8 cellular contexts compared by ENCODE assay signal in the genomic region with DNA sequence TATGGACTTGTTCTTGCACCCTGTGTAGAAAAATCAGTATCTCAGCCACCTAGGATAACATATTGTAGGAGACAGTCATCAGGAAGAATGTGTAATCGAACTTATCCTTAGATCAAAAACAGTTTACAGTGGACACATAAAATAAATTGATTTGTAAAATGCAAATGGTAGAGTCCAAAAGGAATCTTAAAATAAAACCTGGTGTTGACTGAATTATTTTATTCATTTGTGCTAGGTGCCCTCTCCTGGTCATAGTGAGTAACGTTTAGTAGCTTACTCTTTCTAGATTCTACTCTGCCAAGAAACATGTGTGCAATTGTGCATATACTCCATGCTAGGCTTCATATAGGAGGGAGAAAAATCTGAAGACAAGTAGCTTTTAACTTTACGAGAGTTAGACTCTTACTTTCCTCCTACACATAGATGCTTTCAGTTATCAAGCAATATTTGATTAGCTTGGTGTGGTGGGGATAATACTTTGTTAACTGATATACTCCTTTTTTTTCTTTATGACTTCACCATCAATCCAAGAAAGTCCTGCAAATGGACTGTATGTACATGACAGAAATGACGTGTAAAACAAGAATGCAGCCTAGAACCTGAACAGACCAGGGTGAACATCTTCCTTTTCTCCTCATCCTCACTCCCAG. TPM values are rescaled to one million over a fixed set of nuclear protein-coding genes. Genes with fewer than 3 reads are reported as not detected.
DNase-seq lines count a peak whose midpoint lies in the region; ATAC-seq and TF ChIP-seq lines count a peak whose summit lies in the region.

No MANE protein-coding gene starts in this region.

- intact Hi-C loops in CD14-positive monocyte (cut with micrococcal nuclease), result no loop called here
- intact Hi-C loops in testis (cut with DNase I; ENCODE audit: low total_unique reads), result no loop called here
- intact Hi-C loops in activated CD4-positive, alpha-beta T cell treated with anti-CD3 and anti-CD28 coated beads for 36 hours (cut with DNase I, micrococcal nuclease), result loop anchor here (2.0 to 10.0 kb wide), 3 partner anchors 134 to 1447 kb away; no protein-coding TSS in a partner anchor

- no peaks in the 10 kb centered on the region for H3K4me1 ChIP-seq in testis

- TF ChIP-seq POLR2A in testis (IDR thresholded peaks at IDR 0.05), result no peak

- no peaks in the 10 kb centered on the region for H3K27me3 Mint-ChIP-seq in CD14-positive monocyte (ENCODE audit: low read depth in 3 of 3)
- peaks cover 2% of the 10 kb centered on the region for H3K27me3 Mint-ChIP-seq in activated CD4-positive, alpha-beta T cell treated with anti-CD3 and anti-CD28 coated beads for 36 hours

- TF ChIP-seq CTCF in CD14-positive monocyte (IDR thresholded peaks at IDR 0.05), result peak; percentile 38
- TF ChIP-seq CTCF in fibroblast of villous mesenchyme (IDR thresholded peaks at IDR 0.05; ENCODE audit: insufficient read depth, low read depth, low read length), result peak; percentile 67
- TF ChIP-seq CTCF in testis (IDR thresholded peaks at IDR 0.05), result peak; percentile 26 to 50 (median 50)

- H3K27me3 ChIP-seq in testis, result no peaks in the 10 kb centered on the region

- H3K36me3 ChIP-seq in testis (ENCODE audit: low read depth, missing control alignments), result no peaks in the 10 kb centered on the region

- H3K9me3 Mint-ChIP-seq in CD14-positive monocyte, result no peaks in the 10 kb centered on the region
- no peaks in the 10 kb centered on the region for H3K9me3 Mint-ChIP-seq in activated CD4-positive, alpha-beta T cell treated with anti-CD3 and anti-CD28 coated beads for 36 hours (ENCODE audit: low read depth)

- CTCF ChIA-PET in activated CD4-positive, alpha-beta T cell treated with anti-CD3 and anti-CD28 coated beads for 36 hours (lab: Charles Lee), result interaction anchor here (0.6 to 1.3 kb wide), 7 partner anchors 15 to 224 kb away, joined by 3 to 5 read pairs (median 4); partner anchors contain the start of gene LOX

- POLR2A ChIA-PET in activated CD4-positive, alpha-beta T cell treated with anti-CD3 and anti-CD28 coated beads for 36 hours (lab: Charles Lee), result no interaction called here

- in situ Hi-C loops in SK-MEL-5 (cut with HindIII; ENCODE audit: low pct_unique_long_range_greater_than_20kb, low sequenced_read_pairs), result no loop called here

- no peak overlapping the region for H3K27ac ChIP-seq in testis

- H3K4me3 ChIP-seq in fibroblast of villous mesenchyme (ENCODE audit: low read depth, low read length) (no peak overlapping the region), testis (no peak overlapping the region)

- H3K4me3 Mint-ChIP-seq in CD14-positive monocyte, result no peak overlapping the region
- no peak overlapping the region for H3K4me3 Mint-ChIP-seq in activated CD4-positive, alpha-beta T cell treated with anti-CD3 and anti-CD28 coated beads for 36 hours

- no peak overlapping the region for H3K27ac Mint-ChIP-seq in CD14-positive monocyte
- no peak overlapping the region for H3K27ac Mint-ChIP-seq in activated CD4-positive, alpha-beta T cell treated with anti-CD3 and anti-CD28 coated beads for 36 hours

- peak; percentile 84 for ATAC-seq in GM18907 (IDR thresholded peaks at IDR 0.05; ENCODE audit: unreplicated experiment)
- peak; percentile 79 for ATAC-seq in HG03520 (IDR thresholded peaks at IDR 0.05; ENCODE audit: unreplicated experiment)
- no peak for ATAC-seq in GM18520 (IDR thresholded peaks at IDR 0.05; ENCODE audit: unreplicated experiment)
- no peak for ATAC-seq in activated CD4-positive, alpha-beta T cell treated with anti-CD3 and anti-CD28 coated beads for 36 hours

- no peak for DNase-seq in CD14-positive monocyte (ENCODE audit: low spot score)
- DNase-seq in SK-MEL-5 (ENCODE audit: low read depth, low spot score), result peak; percentile 79
- peak; percentile 74 for DNase-seq in fibroblast of villous mesenchyme (ENCODE audit: low read depth)
- no peak for DNase-seq in testis
- no peak for DNase-seq in activated CD4-positive, alpha-beta T cell treated with anti-CD3 and anti-CD28 coated beads for 36 hours

- WGBS in testis, 2 donors, result 49 to 51% methylated on average over 4 of the region's 4 CpGs

- H3K36me3 Mint-ChIP-seq in CD14-positive monocyte, result no peaks in the 10 kb centered on the region
- H3K36me3 Mint-ChIP-seq in activated CD4-positive, alpha-beta T cell treated with anti-CD3 and anti-CD28 coated beads for 36 hours (ENCODE audit: low read depth), result no peaks in the 10 kb centered on the region

- H3K9me3 ChIP-seq in testis, result no peaks in the 10 kb centered on the region

- no peaks in the 10 kb centered on the region for H3K4me1 Mint-ChIP-seq in CD14-positive monocyte
- no peaks in the 10 kb centered on the region for H3K4me1 Mint-ChIP-seq in activated CD4-positive, alpha-beta T cell treated with anti-CD3 and anti-CD28 coated beads for 36 hours

RNA-seq across cellular contexts. Expression of gene LOX, which starts 23.7 kb away (rescaled TPM):
- polyA plus RNA-seq in CD14-positive monocyte (not detected), testis (ENCODE audit: insufficient read depth, low read depth, low replicate concordance) (11.9 TPM)
- total RNA-seq in SK-MEL-5 (2014; rRNA removed; shearing (Covaris generic)), result 0.08 and 0.58 TPM in 2 replicates
- polyA plus RNA-seq in SK-MEL-5 (2015; cell fraction: cytosol; rRNA removed), result 1.1 and 2.0 TPM in 2 replicates
- polyA plus RNA-seq in SK-MEL-5 (2015; cell fraction: nucleus; rRNA removed), result 0.57 TPM in 1 of 2 replicates, not detected in the other
- total RNA-seq in fibroblast of villous mesenchyme (91.1 and 131 TPM in 2 replicates), testis (1 to 10 TPM; 2.4 to 6.4 TPM)
- under 1 TPM in 1 of 2 experiments, not detected in 1; 0.04 TPM for total RNA-seq in activated CD4-positive, alpha-beta T cell treated with anti-CD3 and anti-CD28 coated beads for 36 hours

RNA-seq across cellular contexts. Expression of gene ZNF474, which starts 27.6 kb away (rescaled TPM):
- polyA plus RNA-seq in CD14-positive monocyte, result not detected
- total RNA-seq in SK-MEL-5 (2014; rRNA removed; shearing (Covaris generic)), result not detected in 2 replicates
- polyA plus RNA-seq in SK-MEL-5 (2015; cell fraction: cytosol; rRNA removed), result 0.11 TPM in 1 of 2 replicates, not detected in the other
- 0.21 and 1.4 TPM in 2 replicates for polyA plus RNA-seq in SK-MEL-5 (2015; cell fraction: nucleus; rRNA removed)
- 0.43 and 0.64 TPM in 2 replicates for total RNA-seq in fibroblast of villous mesenchyme
- 1 to 10 TPM; 3.7 to 7.1 TPM for total RNA-seq in testis
- polyA plus RNA-seq in testis (ENCODE audit: insufficient read depth, low read depth, low replicate concordance), result 16.4 TPM
- not detected for total RNA-seq in activated CD4-positive, alpha-beta T cell treated with anti-CD3 and anti-CD28 coated beads for 36 hours

Comparison
In these comparisons a context has a peak if more than half of its experiments do, and no peak if none do; other contexts are left out.
1. DNase-seq: peak in SK-MEL-5 (single experiment) and fibroblast of villous mesenchyme (single experiment); none in CD14-positive monocyte (single experiment), testis (single experiment) and activated CD4-positive, alpha-beta T cell treated with anti-CD3 and anti-CD28 coated beads for 36 hours (single experiment).
2. ATAC-seq: peak in GM18907 (single experiment) and HG03520 (single experiment); none in GM18520 (single experiment) and activated CD4-positive, alpha-beta T cell treated with anti-CD3 and anti-CD28 coated beads for 36 hours (single experiment).
3. RNA of gene LOX, which starts 23.7 kb away (total RNA-seq): 91.1 to 131 TPM in fibroblast of villous mesenchyme; 2.4 to 6.4 TPM in testis, 0.08 to 0.58 TPM in SK-MEL-5 and 0.04 TPM in activated CD4-positive, alpha-beta T cell treated with anti-CD3 and anti-CD28 coated beads for 36 hours; every median in the first group is over 10 times any median in the second.
4. intact Hi-C loops: an anchor here in activated CD4-positive, alpha-beta T cell treated with anti-CD3 and anti-CD28 coated beads for 36 hours (2.0 to 10.0 kb wide); none called in CD14-positive monocyte and testis.
5. Peak in every context shown above with its lines, with median percentiles within 50 percentile points of each other: CTCF ChIP-seq.